Comparison of ENCODE assay signal across 9 cellular contexts in genomic region chr2:219344756-219345458, GRCh38. TPM values are rescaled to one million over a fixed set of nuclear protein-coding genes. Genes with fewer than 3 reads are reported as not detected.
A peak's percentile ranks its signal among the peaks of the same experiment; 100 is the strongest.
DNase-seq lines count a peak whose midpoint lies in the region; ATAC-seq, FAIRE-seq and TF ChIP-seq lines count a peak whose summit lies in the region.
"Had no signal": no experiment of that assay in that cellular context is flagged by ENCODE, and none has a peak within 500 bp of the region (broad histone marks: within the 10 kb centered on the region; RNA-seq: fewer than 3 reads in every experiment).

No MANE protein-coding gene starts in this region.

- FAIRE-seq in GM19239 (lab: Jason Lieb, UNC): no peak

- no peak for TF ChIP-seq POLR2A in gastroesophageal sphincter (IDR thresholded peaks at IDR 0.05)

- DNase-seq in AML-193 (lab: John Stamatoyannopoulos, UW) (peak; percentile 2 to 3), NCI-H1092 (lab: John Stamatoyannopoulos, UW) (peak; percentile 33), WERI-Rb-1 (no peak), hippocampal formation (lab: John Stamatoyannopoulos, UW) (peak; percentile 18 to 40), GM19239 (ENCODE audit: insufficient read length, low spot score) (no peak)
- DNase-seq in activated T-cell treated with anti-CD3 and anti-CD28 coated beads, Interleukin-2, amount 50 U/mL, for 1 hour: no peak

- H3K9me3 ChIP-seq in WERI-Rb-1 (ENCODE audit: severe bottlenecking): no peaks in the 10 kb centered on the region
- no peaks in the 10 kb centered on the region for H3K9me3 ChIP-seq in gastroesophageal sphincter

- WGBS in gastroesophageal sphincter (ENCODE audit: low coverage in 1 of 2), 2 donors: 35 to 41% methylated on average over 3 to 6 of the region's 6 CpGs

- H3K36me3 ChIP-seq in WERI-Rb-1 (no peaks in the 10 kb centered on the region), gastroesophageal sphincter (no peaks in the 10 kb centered on the region)

- no peak for ATAC-seq in GM19395 (IDR thresholded peaks at IDR 0.05; ENCODE audit: unreplicated experiment)
- ATAC-seq in gastroesophageal sphincter: no peak

- H3K27ac ChIP-seq in WERI-Rb-1 (peak overlapping the region; percentile 13), gastroesophageal sphincter (no peak overlapping the region)

- H3K4me1 ChIP-seq in gastroesophageal sphincter: no peaks in the 10 kb centered on the region

- TF ChIP-seq CTCF in WERI-Rb-1 (IDR thresholded peaks at IDR 0.05; ENCODE audit: low read depth, low read length) (no peak), gastroesophageal sphincter (IDR thresholded peaks at IDR 0.05) (no peak)

- TF ChIP-seq EP300 in gastroesophageal sphincter (IDR thresholded peaks at IDR 0.05): no peak

- H3K27me3 ChIP-seq in WERI-Rb-1 (ENCODE audit: insufficient read depth, low read depth, severe bottlenecking) (no peaks in the 10 kb centered on the region), gastroesophageal sphincter (peaks cover 25% of the 10 kb centered on the region)

- H3K4me3 ChIP-seq in WERI-Rb-1 (ENCODE audit: low read depth, low read length): no peak overlapping the region
- no peak overlapping the region for H3K4me3 ChIP-seq in gastroesophageal sphincter
- H3K4me3 ChIP-seq: skin epidermis had no signal

RNA-seq across cellular contexts. Expression of gene RESP18, which starts 12.4 kb away (rescaled TPM):
- not detected for total RNA-seq in gastroesophageal sphincter

RNA-seq across cellular contexts. Expression of gene PTPRN, which starts 35.7 kb away (rescaled TPM):
- 1 to 10 TPM in 2 of 4 donors, under 1 TPM in 1, not detected in 1; 0.58 to 3.0 (median 1.9) TPM for total RNA-seq in gastroesophageal sphincter

RNA-seq across cellular contexts. Expression of gene DNPEP, which starts 42.8 kb away (rescaled TPM):
- total RNA-seq in gastroesophageal sphincter: 10 to 100 TPM; 37.8 to 76.9 (median 59.2) TPM

Comparison
In these comparisons a context has a peak if more than half of its experiments do, and no peak if none do; other contexts are left out.
1. DNase-seq: peak in AML-193 (2 of 2), NCI-H1092 (single experiment) and hippocampal formation (2 of 2); none in WERI-Rb-1 (single experiment), activated T-cell treated with anti-CD3 and anti-CD28 coated beads, Interleukin-2, amount 50 U/mL, for 1 hour (single experiment) and GM19239 (single experiment).